Comparison of ENCODE assay signal across 9 cellular contexts in the genomic region with DNA sequence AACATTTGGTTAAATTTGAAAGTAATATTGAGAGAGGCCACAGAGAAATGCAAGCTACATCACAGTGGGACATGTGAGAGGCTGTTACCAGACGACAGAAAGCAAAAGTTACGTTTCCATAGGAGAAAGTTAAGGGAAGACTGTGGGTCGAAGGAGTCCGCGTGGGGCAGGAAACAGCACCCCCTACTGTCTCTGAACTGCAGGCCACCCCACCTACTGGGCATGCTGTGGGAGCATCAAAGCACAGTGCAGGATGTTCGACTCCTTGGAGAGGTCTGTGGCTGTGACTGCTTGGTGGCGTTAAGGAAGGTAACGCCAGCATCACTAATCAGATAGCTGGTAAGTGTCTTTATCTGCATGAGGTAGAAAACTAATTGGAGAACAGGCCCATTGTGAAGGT.
A peak's percentile ranks its signal among the peaks of the same experiment; 100 is the strongest.
DNase-seq lines count a peak whose midpoint lies in the region; ATAC-seq and TF ChIP-seq lines count a peak whose summit lies in the region.
"Had no signal": no experiment of that assay in that cellular context is flagged by ENCODE, and none has a peak within 500 bp of the region (broad histone marks: within the 10 kb centered on the region; RNA-seq: fewer than 3 reads in every experiment).

No MANE protein-coding gene starts in this region.

- H3K4me3 ChIP-seq in fibroblast of villous mesenchyme (ENCODE audit: low read depth, low read length) (no peak overlapping the region), spleen (no peak overlapping the region)

- H3K27ac ChIP-seq in CD4-positive, alpha-beta T cell (ENCODE audit: low read depth, low read length): no peak overlapping the region
- no peak overlapping the region for H3K27ac ChIP-seq in spleen

- CTCF ChIA-PET in CD4-positive, alpha-beta T cell (lab: Charles Lee): no interaction called here

- H3K27ac Mint-ChIP-seq in CD4-positive, alpha-beta T cell: no peak overlapping the region
- H3K27ac Mint-ChIP-seq: IgD-negative memory B cell had no signal

- no peaks in the 10 kb centered on the region for H3K4me1 Mint-ChIP-seq in CD4-positive, alpha-beta T cell (ENCODE audit: low read depth)
- H3K4me1 Mint-ChIP-seq: IgD-negative memory B cell had no signal

- POLR2A ChIA-PET in CD4-positive, alpha-beta T cell (lab: Charles Lee): no interaction called here

- no peak for TF ChIP-seq POLR2A in spleen (IDR thresholded peaks at IDR 0.05)

- H3K36me3 Mint-ChIP-seq in CD4-positive, alpha-beta T cell (ENCODE audit: low read depth): no peaks in the 10 kb centered on the region
- H3K36me3 Mint-ChIP-seq: IgD-negative memory B cell had no signal

- no peaks in the 10 kb centered on the region for H3K27me3 ChIP-seq in CD4-positive, alpha-beta T cell (ENCODE audit: control insufficient read depth, insufficient read depth, low read length)
- no peaks in the 10 kb centered on the region for H3K27me3 ChIP-seq in spleen (replicated peaks in 1 of 7)

- peak in 4 of 10 experiments; percentile 5 to 8 (median 6) for DNase-seq in CD4-positive, alpha-beta T cell
- DNase-seq in UCSD-AML1 (lab: John Stamatoyannopoulos, UW; ENCODE audit: unreplicated experiment) (peak; percentile 45), fibroblast of villous mesenchyme (ENCODE audit: low read depth) (peak; percentile 15), spleen (peak; percentile 78), NCI-H1105 treated with DMSO at 0.1 percent for 48 hours (lab: John Stamatoyannopoulos, UW) (no peak), NCI-H2171 (lab: John Stamatoyannopoulos, UW) (no peak)

- H3K27me3 Mint-ChIP-seq in CD4-positive, alpha-beta T cell: no peaks in the 10 kb centered on the region
- H3K27me3 Mint-ChIP-seq: IgD-negative memory B cell had no signal

- H3K4me3 Mint-ChIP-seq in CD4-positive, alpha-beta T cell: no peak overlapping the region
- H3K4me3 Mint-ChIP-seq: IgD-negative memory B cell had no signal

- ATAC-seq in CD4-positive, alpha-beta T cell (ENCODE audit: poor library complexity): peak; percentile 46
- ATAC-seq in GM19351 (IDR thresholded peaks at IDR 0.05; ENCODE audit: unreplicated experiment) (peak; percentile 85), HG03439 (IDR thresholded peaks at IDR 0.05; ENCODE audit: unreplicated experiment) (peak; percentile 80)

- 38 to 59% (median 46%) methylated on average over 8 of the region's 8 CpGs for WGBS in spleen, 5 donors

- no peaks in the 10 kb centered on the region for H3K9me3 ChIP-seq in CD4-positive, alpha-beta T cell (ENCODE audit: control insufficient read depth, low read length)
- H3K9me3 ChIP-seq in spleen: no peaks in the 10 kb centered on the region

- H3K9me3 Mint-ChIP-seq in CD4-positive, alpha-beta T cell: no peaks in the 10 kb centered on the region

- intact Hi-C loops in CD4-positive, alpha-beta T cell (cut with DNase I, micrococcal nuclease): loop anchor here in 1 of 2 experiments (10.0 kb wide), 1 partner anchor 611 kb away; no protein-coding TSS in a partner anchor
- intact Hi-C loops in spleen (cut with DNase I; ENCODE audit: low total_unique reads): no loop called here

- no peaks in the 10 kb centered on the region for H3K36me3 ChIP-seq in spleen

- no peak for TF ChIP-seq CTCF in CD4-positive, alpha-beta T cell (IDR thresholded peaks at IDR 0.05)
- TF ChIP-seq CTCF in fibroblast of villous mesenchyme (IDR thresholded peaks at IDR 0.05; ENCODE audit: insufficient read depth, low read depth, low read length) (peak; percentile 67), spleen (IDR thresholded peaks at IDR 0.05 in 8 of 11, conservative IDR thresholded peaks at IDR 0.05 in 3 of 11) (peak in 10 of 11 experiments; percentile 22 to 71 (median 58))

- H3K4me1 ChIP-seq in spleen: no peaks in the 10 kb centered on the region

Comparison
In these comparisons a context has a peak if more than half of its experiments do, and no peak if none do; other contexts are left out.
1. DNase-seq: peak in UCSD-AML1 (single experiment), fibroblast of villous mesenchyme (single experiment) and spleen (single experiment); none in NCI-H1105 treated with DMSO at 0.1 percent for 48 hours (single experiment) and NCI-H2171 (single experiment).
2. Peak in every context shown above with its lines, with median percentiles within 50 percentile points of each other: ATAC-seq.